8 cellular contexts compared by ENCODE assay signal in the genomic region with DNA sequence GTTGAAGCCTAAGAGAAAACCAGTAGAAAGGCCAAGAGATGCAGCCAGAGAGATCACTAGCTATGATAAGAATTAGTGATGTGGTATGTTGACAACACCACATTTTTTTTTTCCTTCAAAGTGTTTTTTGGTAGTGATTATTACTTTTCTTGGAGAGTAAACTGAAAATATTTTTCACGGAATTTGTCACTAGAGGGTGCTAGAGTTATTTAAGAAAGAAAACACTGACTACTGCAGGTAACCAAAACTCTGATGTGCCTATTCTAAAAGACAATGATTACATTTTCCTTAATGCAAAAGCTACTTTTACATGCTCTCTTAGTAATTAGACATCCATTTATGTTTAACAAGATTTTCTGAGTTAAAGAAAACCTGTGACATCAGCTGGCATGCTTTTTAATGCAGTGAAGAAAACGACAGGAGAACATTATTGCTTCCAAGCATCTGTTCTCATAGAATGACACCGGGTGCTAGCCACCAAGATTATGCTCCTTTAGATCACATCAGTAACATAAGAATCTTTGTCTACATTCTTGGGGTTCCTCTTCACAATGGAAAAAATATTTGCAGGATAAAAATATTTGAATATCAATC. TPM values are rescaled to one million over a fixed set of nuclear protein-coding genes. Genes with fewer than 3 reads are reported as not detected.
DNase-seq lines count a peak whose midpoint lies in the region; ATAC-seq and TF ChIP-seq lines count a peak whose summit lies in the region.

No MANE protein-coding gene starts in this region.

- DNase-seq in AG20443 (ENCODE audit: low spot score) (peak; percentile 25), NCI-H146 (lab: John Stamatoyannopoulos, UW) (peak; percentile 37), astrocyte of the cerebellum (ENCODE audit: low read depth) (peak; percentile 37), left lung (no peak), head of caudate nucleus (no peak), sciatic nerve (ENCODE audit: low spot score) (no peak)

- H3K27me3 ChIP-seq in left lung = no peaks in the 10 kb centered on the region

- TF ChIP-seq CTCF in astrocyte of the cerebellum (IDR thresholded peaks at IDR 0.05; ENCODE audit: low read depth, low read length, missing control alignments) (peak; percentile 19), left lung (IDR thresholded peaks at IDR 0.05) (peak in 1 of 2 donors; percentile 49)

- H3K36me3 ChIP-seq in left lung = no peaks in the 10 kb centered on the region

- no peak overlapping the region for H3K4me3 ChIP-seq in astrocyte of the cerebellum (ENCODE audit: low read depth, low read length)
- H3K4me3 ChIP-seq in left lung = no peak overlapping the region

- no peaks in the 10 kb centered on the region for H3K9me3 ChIP-seq in left lung

- intact Hi-C loops in left lung (cut with DNase I) (loop anchor here in 1 of 2 donors (5.0 kb wide), 1 partner anchor 295 kb away; no protein-coding TSS in a partner anchor), head of caudate nucleus (cut with DNase I) (loop anchor here (2.0 kb wide), 1 partner anchor 293 kb away; no protein-coding TSS in a partner anchor), sciatic nerve (cut with DNase I) (no loop called here)

- no peaks in the 10 kb centered on the region for H3K4me1 ChIP-seq in left lung

- ATAC-seq in GM18517 (IDR thresholded peaks at IDR 0.05; ENCODE audit: unreplicated experiment) (peak; percentile 64), left lung (peak; percentile 41), HG03342 (IDR thresholded peaks at IDR 0.05; ENCODE audit: unreplicated experiment) (no peak), sciatic nerve (no peak)

- in situ Hi-C loops in astrocyte of the cerebellum (cut with HindIII; ENCODE audit: low sequenced_read_pairs) = loop anchor here (5.0 kb wide), 1 partner anchor 290 kb away; a partner anchor contains a TSS

- no peak overlapping the region for H3K27ac ChIP-seq in left lung

RNA-seq across cellular contexts. Expression of a gene that starts 28.8 kb away (rescaled TPM):
- total RNA-seq in left lung (1 to 10 TPM; 2.5 to 3.8 TPM), sciatic nerve (4.5 TPM)

RNA-seq across cellular contexts. Expression of a gene that starts 28.9 kb away (rescaled TPM):
- total RNA-seq in left lung (10 to 100 TPM; 44.0 to 61.8 TPM), sciatic nerve (37.2 TPM)

Comparison
In these comparisons a context has a peak if more than half of its experiments do, and no peak if none do; other contexts are left out.
1. DNase-seq: peak in AG20443 (single experiment), NCI-H146 (single experiment) and astrocyte of the cerebellum (single experiment); none in left lung (0 of 2), head of caudate nucleus (0 of 42) and sciatic nerve (single experiment).
2. ATAC-seq: peak in GM18517 (single experiment) and left lung (single experiment); none in HG03342 (single experiment) and sciatic nerve (single experiment).